ENCODE assay signal across 8 cellular contexts in the genomic region with DNA sequence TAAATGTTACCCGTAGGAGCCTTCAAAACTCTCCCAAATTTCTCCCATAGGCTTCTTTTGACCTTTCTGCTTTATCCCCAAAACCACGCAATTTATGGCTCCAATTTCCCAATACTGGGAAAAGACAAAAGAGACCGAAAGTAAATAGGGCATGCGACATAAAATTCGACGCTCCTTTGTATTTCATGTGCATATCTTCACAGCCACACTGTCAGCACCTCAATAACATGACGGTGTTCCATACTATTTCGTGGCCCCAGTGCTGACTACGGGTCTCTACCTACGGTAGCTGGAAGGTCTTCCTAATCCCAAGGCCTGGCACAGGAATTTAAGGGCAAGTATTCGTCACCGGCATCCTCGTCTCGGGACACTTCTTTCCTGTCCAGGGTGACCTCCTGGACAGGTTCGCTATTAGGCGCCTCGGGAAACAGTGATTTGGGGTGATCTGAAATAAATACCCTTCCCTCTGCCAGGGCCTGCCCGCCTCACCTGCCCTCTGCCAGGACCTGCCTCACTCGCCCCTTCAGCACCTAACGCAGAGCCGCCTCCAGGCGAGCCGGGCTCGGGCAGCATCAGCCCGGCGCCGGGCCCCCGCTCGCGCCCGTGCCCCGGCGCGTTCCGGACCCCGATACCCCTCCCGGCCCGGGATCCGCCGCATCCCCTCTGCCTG. TPM values are rescaled to one million over a fixed set of nuclear protein-coding genes. Genes with fewer than 3 reads are reported as not detected.
A peak's percentile ranks its signal among the peaks of the same experiment; 100 is the strongest.
DNase-seq lines count a peak whose midpoint lies in the region; ATAC-seq and TF ChIP-seq lines count a peak whose summit lies in the region.

No MANE protein-coding gene starts in this region.

- no peak overlapping the region for H3K27ac ChIP-seq in HL-60 (replicated peaks)
- H3K27ac ChIP-seq in RWPE1, result peak overlapping the region; percentile 98
- H3K27ac ChIP-seq in parathyroid adenoma, result peak overlapping the region; percentile 58
- H3K27ac ChIP-seq in tibial nerve, result peak overlapping the region; percentile 53 to 90 (median 86)

- H3K4me3 ChIP-seq in HL-60 (replicated peaks; ENCODE audit: insufficient read depth, low read length), result peak overlapping the region; percentile 73
- H3K4me3 ChIP-seq in parathyroid adenoma (ENCODE audit: low read depth, low read length), result peak overlapping the region; percentile 71
- peak overlapping the region; percentile 60 to 94 (median 68) for H3K4me3 ChIP-seq in tibial nerve

- no peak overlapping the region for H3K9ac ChIP-seq in parathyroid adenoma

- H3K36me3 ChIP-seq in parathyroid adenoma (ENCODE audit: control insufficient read depth, insufficient read depth, low read length) (no peaks in the 10 kb centered on the region), tibial nerve (no peaks in the 10 kb centered on the region)

- H2AFZ ChIP-seq in parathyroid adenoma, result peak overlapping the region; percentile 92

- intact Hi-C loops in head of caudate nucleus (cut with DNase I), result loop anchor here (10.0 kb wide), 1 partner anchor 68 kb away; no protein-coding TSS in a partner anchor

- no peak for TF ChIP-seq POLR2A in tibial nerve (IDR thresholded peaks at IDR 0.05)

- 7 to 11% methylated on average over 28 to 40 of the region's 40 CpGs for WGBS in tibial nerve, 2 donors

- no peaks in the 10 kb centered on the region for H3K9me3 ChIP-seq in parathyroid adenoma (ENCODE audit: control insufficient read depth, low read length)
- H3K9me3 ChIP-seq in tibial nerve, result no peaks in the 10 kb centered on the region

- ATAC-seq in GM19467 (IDR thresholded peaks at IDR 0.05; ENCODE audit: unreplicated experiment), result peak; percentile 49

- TF ChIP-seq CTCF in HL-60 (IDR thresholded peaks at IDR 0.05; ENCODE audit: insufficient read depth, low read length) (no peak), RWPE1 (conservative IDR thresholded peaks at IDR 0.05; ENCODE audit: low read depth) (no peak), parathyroid adenoma (IDR thresholded peaks at IDR 0.05) (no peak), tibial nerve (IDR thresholded peaks at IDR 0.05) (no peak)

- POLR2A ChIA-PET in RWPE1 (lab: Yijun Ruan, JAX; ENCODE audit: low non-redundant PET), result interaction anchor here (0.7 kb wide), 1 partner anchor 18 kb away, joined by 7 read pairs; no protein-coding TSS in a partner anchor

- TF ChIP-seq EP300 in tibial nerve (IDR thresholded peaks at IDR 0.05), result no peak

- DNase-seq in COLO668 (lab: John Stamatoyannopoulos, UW; ENCODE audit: unreplicated experiment), result peak; percentile 72
- DNase-seq in HL-60 (ENCODE audit: low read depth in 1 of 2, low spot score in 1 of 2), result peak in 1 of 2 experiments; percentile 49
- DNase-seq in RWPE1 (ENCODE audit: low spot score), result peak; percentile 65
- peak; percentile 76 for DNase-seq in activated naive CD4-positive, alpha-beta T cell treated with Interleukin-2 at 50 U/mL for 16 hours
- DNase-seq in head of caudate nucleus, result peak; percentile 28 to 86 (median 68)
- peak in 1 of 2 donors; percentile 17 for DNase-seq in tibial nerve (ENCODE audit: low spot score in 2 of 2)

- peak overlapping the region; percentile 77 for H3K4me2 ChIP-seq in parathyroid adenoma (ENCODE audit: low read length)

- H3K4me1 ChIP-seq in parathyroid adenoma (peaks cover 6% of the 10 kb centered on the region), tibial nerve (peaks cover 0 to 16% (median 6%) of the 10 kb centered on the region in 4 donors)

- CTCF ChIA-PET in RWPE1 (lab: Yijun Ruan, JAX), result interaction anchor here (0.6 to 1.2 kb wide), 5 partner anchors 14 to 355 kb away, joined by 3 to 6 read pairs (median 4); no protein-coding TSS in a partner anchor

- H3K27me3 ChIP-seq in HL-60 (ENCODE audit: insufficient read depth, poor library complexity, severe bottlenecking) (peaks cover 2% of the 10 kb centered on the region), parathyroid adenoma (ENCODE audit: control insufficient read depth, insufficient read depth, low read length) (no peaks in the 10 kb centered on the region), tibial nerve (no peaks in the 10 kb centered on the region)

- peaks cover 3% of the 10 kb centered on the region for H3K79me2 ChIP-seq in parathyroid adenoma

RNA-seq across cellular contexts. Expression of a gene that starts 0.7 kb away (rescaled TPM):
- 10 to 100 TPM in 2 of 4 donors, 1 to 10 TPM in 2; 9.4 to 18.6 (median 13.1) TPM for total RNA-seq in tibial nerve
